Comparison of ENCODE assay signal across 8 cellular contexts in the genomic region with DNA sequence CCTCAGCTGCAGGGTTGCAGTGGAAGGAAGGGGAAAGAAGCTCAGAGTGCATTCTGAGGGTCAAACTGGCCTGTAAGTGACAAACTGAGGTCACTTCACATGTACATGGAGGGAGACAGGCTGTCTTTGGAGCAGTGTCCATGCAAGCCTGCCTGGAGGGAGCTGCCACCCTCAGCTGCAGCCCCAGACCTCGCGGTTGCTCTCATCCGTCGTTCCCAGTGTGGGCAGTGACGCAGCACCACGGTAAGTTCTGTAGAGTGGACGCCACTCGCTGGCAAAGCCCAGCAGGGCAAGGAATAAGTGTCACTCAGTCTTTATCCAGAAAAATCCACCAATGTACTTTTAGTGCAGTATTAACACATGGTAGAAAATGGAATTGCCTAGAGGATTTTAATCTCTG.
"Had no signal": no experiment of that assay in that cellular context is flagged by ENCODE, and none has a peak within 500 bp of the region (broad histone marks: within the 10 kb centered on the region; RNA-seq: fewer than 3 reads in every experiment).

No MANE protein-coding gene starts in this region.

- DNase-seq: H7, HFFc6, IMR-90 had no signal

- H3K4me3 Mint-ChIP-seq: GM23338, HFFc6 had no signal

- H3K9me3 Mint-ChIP-seq: GM23338 had no signal

- H3K4me3 ChIP-seq: GM23338, HAP-1, K562 had no signal

- FAIRE-seq: HTR-8/SVneo, K562 had no signal

- H3K9me3 ChIP-seq: HAP-1 had no signal

- H3K4me1 ChIP-seq: HAP-1 had no signal

- H2AFZ ChIP-seq: GM23338 had no signal

- H3K36me3 ChIP-seq: HAP-1 had no signal

- H3K4me2 ChIP-seq: GM23338 had no signal

- H3K27ac Mint-ChIP-seq: GM23338, HFFc6 had no signal

- ATAC-seq: GM23338, HCT116, K562 had no signal
